ENCODE assay signal across 40 cellular contexts in genomic region chr9:76218151-76218867, GRCh38.
"Had no signal": no experiment of that assay in that cellular context is flagged by ENCODE, and none has a peak within 500 bp of the region (broad histone marks: within the 10 kb centered on the region; RNA-seq: fewer than 3 reads in every experiment).

No MANE protein-coding gene starts in this region.

- H3K4me1 Mint-ChIP-seq: activated naive CD8-positive, alpha-beta T cell treated with anti-CD3 and anti-CD28 coated beads for 36 hours; naive B cell; stimulated activated effector memory CD8-positive, alpha-beta T cell treated with anti-CD3 and anti-CD28 coated beads, Interleukin-12 subunit alpha, Interleukin-12 subunit beta, amount 100 ng/mL, for 72 hours had no signal

- H3K9me3 Mint-ChIP-seq: activated naive CD4-positive, alpha-beta T cell treated with anti-CD3 and anti-CD28 coated beads for 36 hours; activated naive CD8-positive, alpha-beta T cell treated with anti-CD3 and anti-CD28 coated beads for 36 hours; brain; effector memory CD8-positive, alpha-beta T cell; stimulated activated effector memory CD8-positive, alpha-beta T cell treated with anti-CD3 and anti-CD28 coated beads, Interleukin-12 subunit alpha, Interleukin-12 subunit beta, amount 100 ng/mL, for 72 hours; stimulated activated naive CD8-positive, alpha-beta T cell treated with anti-CD3 and anti-CD28 coated beads, Interleukin-15, Interleukin-2, amounts not matched to agents 100 ng/mL and 50 ng/mL, for 24 hours; T-helper 1 cell treated with Interleukin-12 subunit alpha and Interleukin-12 subunit beta and Interleukin-4 antibody, amounts not matched to agents 30 μg/mL and 1 μg/mL, for 36 hours had no signal

- H3K27me3 Mint-ChIP-seq: activated naive CD8-positive, alpha-beta T cell treated with anti-CD3 and anti-CD28 coated beads for 36 hours; stimulated activated naive CD8-positive, alpha-beta T cell treated with anti-CD3 and anti-CD28 coated beads, Interleukin-15, Interleukin-2, amounts not matched to agents 100 ng/mL and 50 ng/mL, for 24 hours had no signal

- FAIRE-seq: endothelial cell of umbilical vein, kidney, TTC549 had no signal

- H3K4me1 ChIP-seq: colonic mucosa, left lung, lower lobe of right lung, right lobe of liver, uterus had no signal

- DNase-seq: activated CD4-positive, alpha-beta T cell treated with anti-CD3 and anti-CD28 coated beads for 48 hours; activated CD4-positive, alpha-beta T cell treated with anti-CD3 and anti-CD28 coated beads, Interleukin-2, amount 50 U/mL, for 48 hours; activated CD8-positive, alpha-beta memory T cell treated with anti-CD3 and anti-CD28 coated beads for 24 hours; activated effector memory CD4-positive, alpha-beta T cell treated with anti-CD3 and anti-CD28 coated beads, Interleukin-2, amount 50 U/mL, for 16 hours; activated naive CD4-positive, alpha-beta T cell treated with anti-CD3 and anti-CD28 coated beads for 36 hours; activated naive CD8-positive, alpha-beta T cell treated with anti-CD3 and anti-CD28 coated beads for 36 hours; activated T-cell treated with anti-CD3 and anti-CD28 coated beads, Interleukin-2, amount 50 U/mL, for 1 hour; adrenal gland; aorta; cerebellar nuclear complex; colonic mucosa; effector memory CD8-positive, alpha-beta T cell; foreskin fibroblast; head of caudate nucleus; hippocampal formation; kidney; left lung; lower lobe of right lung; mucosa of descending colon; naive B cell; occipital lobe; posterior cingulate gyrus; right lobe of liver; stimulated activated CD4-positive, alpha-beta T cell treated with anti-CD3 and anti-CD28 coated beads, Interleukin-12 subunit alpha, Interleukin-12 subunit beta, amount 100 ng/mL, for 4 hours; stimulated activated CD4-positive, alpha-beta T cell treated with anti-CD3 and anti-CD28 coated beads, Interleukin-4, amount 100 ng/mL, for 1 hour; SW 1271; T-helper 9 cell; uterus; WERI-Rb-1 had no signal

- H3K4me3 ChIP-seq: adrenal gland, cardiac muscle cell, colonic mucosa, left lung, lower lobe of right lung, mucosa of descending colon, right lobe of liver, skin epidermis, thoracic aorta, uterus had no signal

- H3K27ac ChIP-seq: adrenal gland, cardiac muscle cell, colonic mucosa, left lung, lower lobe of right lung, right lobe of liver, skin epidermis, thoracic aorta, uterus, WERI-Rb-1 had no signal

- H3K36me3 Mint-ChIP-seq: activated naive CD8-positive, alpha-beta T cell treated with anti-CD3 and anti-CD28 coated beads for 36 hours; brain; naive B cell; stimulated activated effector memory CD8-positive, alpha-beta T cell treated with anti-CD3 and anti-CD28 coated beads, Interleukin-12 subunit alpha, Interleukin-12 subunit beta, amount 100 ng/mL, for 72 hours had no signal

- H3K27ac Mint-ChIP-seq: activated naive CD4-positive, alpha-beta T cell treated with anti-CD3 and anti-CD28 coated beads for 36 hours; activated naive CD8-positive, alpha-beta T cell treated with anti-CD3 and anti-CD28 coated beads for 36 hours; activated T-helper 1 cell treated with anti-CD3 and anti-CD28 coated beads, Interleukin-12 subunit alpha, Interleukin-12 subunit beta, Interleukin-2, Interleukin-4 antibody, amounts not matched to agents 30 ng/mL and 10 ng/mL and 1 ng/mL, durations not matched to agents 14 hours and 24 hours and 36 hours; brain; effector memory CD8-positive, alpha-beta T cell; naive B cell; stimulated activated effector memory CD8-positive, alpha-beta T cell treated with anti-CD3 and anti-CD28 coated beads, Interleukin-12 subunit alpha, Interleukin-12 subunit beta, amount 100 ng/mL, for 72 hours; stimulated activated naive CD8-positive, alpha-beta T cell treated with anti-CD3 and anti-CD28 coated beads, Interleukin-15, Interleukin-2, amounts not matched to agents 100 ng/mL and 50 ng/mL, for 24 hours; T-helper 1 cell treated with Interleukin-12 subunit alpha and Interleukin-12 subunit beta and Interleukin-4 antibody, amounts not matched to agents 30 μg/mL and 1 μg/mL, for 36 hours had no signal

- H3K4me3 Mint-ChIP-seq: activated naive CD4-positive, alpha-beta T cell treated with anti-CD3 and anti-CD28 coated beads for 36 hours; activated naive CD8-positive, alpha-beta T cell treated with anti-CD3 and anti-CD28 coated beads for 36 hours; activated T-helper 1 cell treated with anti-CD3 and anti-CD28 coated beads, Interleukin-12 subunit alpha, Interleukin-12 subunit beta, Interleukin-2, Interleukin-4 antibody, amounts not matched to agents 30 ng/mL and 10 ng/mL and 1 ng/mL, durations not matched to agents 14 hours and 24 hours and 36 hours; brain; effector memory CD8-positive, alpha-beta T cell; naive B cell; stimulated activated effector memory CD8-positive, alpha-beta T cell treated with anti-CD3 and anti-CD28 coated beads, Interleukin-12 subunit alpha, Interleukin-12 subunit beta, amount 100 ng/mL, for 72 hours; stimulated activated naive CD8-positive, alpha-beta T cell treated with anti-CD3 and anti-CD28 coated beads, Interleukin-15, Interleukin-2, amounts not matched to agents 100 ng/mL and 50 ng/mL, for 24 hours; T-helper 1 cell treated with Interleukin-12 subunit alpha and Interleukin-12 subunit beta and Interleukin-4 antibody, amounts not matched to agents 30 μg/mL and 1 μg/mL, for 36 hours had no signal

- H3K9me3 ChIP-seq: adrenal gland, colonic mucosa, left lung, lower lobe of right lung, mucosa of descending colon, right lobe of liver, thoracic aorta, uterus had no signal

- H3K27me3 ChIP-seq: adrenal gland, cardiac muscle cell, colonic mucosa, left lung, right lobe of liver, uterus had no signal

- H3K36me3 ChIP-seq: adrenal gland, cardiac muscle cell, colonic mucosa, left lung, lower lobe of right lung, right lobe of liver, thoracic aorta, uterus, WERI-Rb-1 had no signal

- ATAC-seq: activated CD4-positive, CD25-positive, alpha-beta regulatory T cell treated with anti-CD3 and anti-CD28 coated beads, Interleukin-2, amount 50 U/mL, for 24 hours; effector memory CD8-positive, alpha-beta T cell; left lung; lower lobe of right lung; mucosa of descending colon; right lobe of liver; stimulated activated effector memory CD8-positive, alpha-beta T cell treated with anti-CD3 and anti-CD28 coated beads, Interleukin-12 subunit alpha, Interleukin-12 subunit beta, amount 100 ng/mL, for 72 hours had no signal
